In genomic region chr6:52504778-52505127, GRCh38 we compare ENCODE assay signal across 12 cellular contexts.
DNase-seq lines count a peak whose midpoint lies in the region; ATAC-seq and TF ChIP-seq lines count a peak whose summit lies in the region.
"Had no signal": no experiment of that assay in that cellular context is flagged by ENCODE, and none has a peak within 500 bp of the region (broad histone marks: within the 10 kb centered on the region; RNA-seq: fewer than 3 reads in every experiment).

No MANE protein-coding gene starts in this region.

- H3K36me3 ChIP-seq in BE2C: peaks cover 12% of the 10 kb centered on the region
- H3K36me3 ChIP-seq in esophagus squamous epithelium: peaks cover 6 to 63% (median 7%) of the 10 kb centered on the region in 3 donors
- peaks cover 26% of the 10 kb centered on the region for H3K36me3 ChIP-seq in rectal smooth muscle tissue (ENCODE audit: control insufficient read depth, insufficient read depth, low read length)
- peaks cover 92% of the 10 kb centered on the region for H3K36me3 ChIP-seq in MG63
- no peaks in the 10 kb centered on the region for H3K36me3 ChIP-seq in A673 (ENCODE audit: insufficient read depth, low read length, poor library complexity, severe bottlenecking)

- CTCF ChIA-PET in RWPE1 (lab: Yijun Ruan, JAX): no interaction called here
- CTCF ChIA-PET in A673 (lab: Charles Lee): no interaction called here

- peak overlapping the region; percentile 100 for H3K27ac ChIP-seq in RWPE1
- peak overlapping the region; percentile 57 to 85 (median 73) for H3K27ac ChIP-seq in esophagus squamous epithelium
- H3K27ac ChIP-seq in rectal smooth muscle tissue (ENCODE audit: low read depth, low read length): peak overlapping the region; percentile 61
- no peak overlapping the region for H3K27ac ChIP-seq in A673 (ENCODE audit: low read depth, low read length, poor library complexity, severe bottlenecking)

- H3K4me1 ChIP-seq in BE2C: peaks cover 19% of the 10 kb centered on the region
- H3K4me1 ChIP-seq in esophagus squamous epithelium: peaks cover 19 to 49% (median 24%) of the 10 kb centered on the region in 3 donors
- H3K4me1 ChIP-seq in rectal smooth muscle tissue (ENCODE audit: control insufficient read depth, insufficient read depth, low read length): peaks cover 21% of the 10 kb centered on the region
- H3K4me1 ChIP-seq in A673 (ENCODE audit: insufficient read depth, low read length, poor library complexity, severe bottlenecking): no peaks in the 10 kb centered on the region

- H3K36me3 Mint-ChIP-seq in effector memory CD8-positive, alpha-beta T cell (ENCODE audit: insufficient read depth): peaks cover 14% of the 10 kb centered on the region

- DNase-seq in BE2C (no peak), RWPE1 (ENCODE audit: low spot score) (no peak), esophagus squamous epithelium (lab: John Stamatoyannopoulos, UW) (no peak), NCI-H146 (lab: John Stamatoyannopoulos, UW) (no peak), MG63 (no peak), A673 (ENCODE audit: low spot score) (no peak)
- DNase-seq in effector memory CD8-positive, alpha-beta T cell: no peak
- DNase-seq: CD8-positive, alpha-beta T cell; NCI-H524 treated with DMSO at 0.1 percent for 48 hours had no signal

- no peaks in the 10 kb centered on the region for H3K4me1 Mint-ChIP-seq in effector memory CD8-positive, alpha-beta T cell (ENCODE audit: low read depth in 2 of 2)

- 44 to 63% methylated on average over 4 to 5 of the region's 10 CpGs for WGBS in esophagus squamous epithelium, 2 donors

- H3K9me3 Mint-ChIP-seq in effector memory CD8-positive, alpha-beta T cell: no peaks in the 10 kb centered on the region
- H3K9me3 Mint-ChIP-seq: CD8-positive, alpha-beta T cell; nephron; T-helper 1 cell treated with Interleukin-12 subunit alpha and Interleukin-12 subunit beta and Interleukin-4 antibody, amounts not matched to agents 30 μg/mL and 1 μg/mL, for 36 hours had no signal

- no peak for ATAC-seq in effector memory CD8-positive, alpha-beta T cell (replicated peaks)
- ATAC-seq: CD8-positive, alpha-beta T cell had no signal

- intact Hi-C loops in esophagus squamous epithelium (cut with DNase I) (loop anchor here (5.0 kb wide), 1 partner anchor 73 kb away; the partner anchor contains the start of gene TRAM2), A673 (cut with micrococcal nuclease; ENCODE audit: unreplicated experiment) (no loop called here)

- TF ChIP-seq CTCF in BE2C (IDR thresholded peaks at IDR 0.05; ENCODE audit: low read depth, low read length) (no peak), RWPE1 (conservative IDR thresholded peaks at IDR 0.05; ENCODE audit: low read depth) (no peak), esophagus squamous epithelium (IDR thresholded peaks at IDR 0.05) (no peak), A673 (conservative IDR thresholded peaks at IDR 0.05; ENCODE audit: low read depth, low read length) (no peak)

- peak overlapping the region; percentile 16; the same call in 1 of the 2 replicates for H3K4me3 ChIP-seq in BE2C (ENCODE audit: low read depth, low read length)
- no peak overlapping the region for H3K4me3 ChIP-seq in esophagus squamous epithelium
- no peak overlapping the region for H3K4me3 ChIP-seq in rectal smooth muscle tissue (ENCODE audit: low read length)
- no peak overlapping the region for H3K4me3 ChIP-seq in MG63
- no peak overlapping the region for H3K4me3 ChIP-seq in A673 (ENCODE audit: low read depth, low read length, poor library complexity, severe bottlenecking)

- no peak for TF ChIP-seq POLR2A in esophagus squamous epithelium (IDR thresholded peaks at IDR 0.05)

- H3K9me3 ChIP-seq in BE2C: no peaks in the 10 kb centered on the region
- no peaks in the 10 kb centered on the region for H3K9me3 ChIP-seq in esophagus squamous epithelium
- H3K9me3 ChIP-seq in MG63: no peaks in the 10 kb centered on the region
- no peaks in the 10 kb centered on the region for H3K9me3 ChIP-seq in A673 (ENCODE audit: low read depth, low read length, poor library complexity, severe bottlenecking)

- H3K27me3 ChIP-seq in BE2C: no peaks in the 10 kb centered on the region
- H3K27me3 ChIP-seq in esophagus squamous epithelium: peaks cover 0 to 49% (median 0%) of the 10 kb centered on the region in 4 donors
- H3K27me3 ChIP-seq in rectal smooth muscle tissue (ENCODE audit: control insufficient read depth, insufficient read depth, low read length): no peaks in the 10 kb centered on the region
- H3K27me3 ChIP-seq in MG63: no peaks in the 10 kb centered on the region
- no peaks in the 10 kb centered on the region for H3K27me3 ChIP-seq in A673 (replicated peaks; ENCODE audit: insufficient read depth, low read depth, low read length, poor library complexity)

- POLR2A ChIA-PET in RWPE1 (lab: Yijun Ruan, JAX; ENCODE audit: low non-redundant PET) (interaction anchor here (1.5 kb wide), 1 partner anchor 72 kb away, joined by 10 read pairs; the partner anchor contains the start of gene TRAM2), A673 (lab: Charles Lee; ENCODE audit: low non-redundant PET) (no interaction called here)

- no peaks in the 10 kb centered on the region for H3K27me3 Mint-ChIP-seq in effector memory CD8-positive, alpha-beta T cell

- no peak overlapping the region for H3K9ac ChIP-seq in rectal smooth muscle tissue (ENCODE audit: low read length)

- BruUV-seq in A673 (replicated peaks; lab: Mats Ljungman, UMichigan): no TSS peak

- H3K4me3 Mint-ChIP-seq in effector memory CD8-positive, alpha-beta T cell: no peak overlapping the region
- H3K4me3 Mint-ChIP-seq: CD8-positive, alpha-beta T cell; nephron; T-helper 1 cell treated with Interleukin-12 subunit alpha and Interleukin-12 subunit beta and Interleukin-4 antibody, amounts not matched to agents 30 μg/mL and 1 μg/mL, for 36 hours had no signal

- peak overlapping the region in 1 of 2 donors; percentile 64 for H3K27ac Mint-ChIP-seq in effector memory CD8-positive, alpha-beta T cell
- H3K27ac Mint-ChIP-seq: CD8-positive, alpha-beta T cell; nephron; T-helper 1 cell treated with Interleukin-12 subunit alpha and Interleukin-12 subunit beta and Interleukin-4 antibody, amounts not matched to agents 30 μg/mL and 1 μg/mL, for 36 hours had no signal
